Comparison of ENCODE assay signal across 9 cellular contexts in the genomic region with DNA sequence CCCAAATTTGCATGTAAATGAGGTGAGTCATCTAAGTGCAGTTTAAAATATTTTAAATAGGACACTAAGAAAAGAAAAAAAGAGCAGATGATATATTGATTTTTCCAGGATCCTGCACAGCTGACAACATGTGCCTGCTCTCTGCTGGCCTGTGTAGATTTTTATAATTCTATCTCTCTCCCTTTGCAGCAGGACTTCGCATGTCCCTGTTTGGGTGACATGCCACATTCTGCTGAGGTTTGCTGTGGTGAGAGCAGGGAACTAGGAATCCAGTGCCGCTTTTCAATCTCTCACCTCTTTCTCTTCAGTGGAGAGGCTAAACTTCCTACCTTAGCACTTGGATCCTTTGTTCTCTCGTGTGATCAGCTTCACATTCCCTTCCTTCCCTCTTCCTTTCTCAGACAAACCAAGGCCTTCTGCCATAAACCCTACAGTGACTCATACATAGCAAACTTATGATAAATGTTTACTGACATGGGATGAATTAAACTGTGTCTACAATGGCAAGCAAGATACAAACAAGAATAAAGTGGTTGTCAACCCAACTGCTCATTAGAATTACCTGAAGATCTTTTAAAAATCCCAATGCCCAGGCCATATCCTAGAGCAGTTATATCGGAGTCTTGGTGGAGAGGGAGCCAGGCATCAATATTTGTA.
A peak's percentile ranks its signal among the peaks of the same experiment; 100 is the strongest.
DNase-seq lines count a peak whose midpoint lies in the region; ATAC-seq and TF ChIP-seq lines count a peak whose summit lies in the region.
"Had no signal": no experiment of that assay in that cellular context is flagged by ENCODE, and none has a peak within 500 bp of the region (broad histone marks: within the 10 kb centered on the region; RNA-seq: fewer than 3 reads in every experiment).

No MANE protein-coding gene starts in this region.

- no peak overlapping the region for H3K27ac ChIP-seq in mesendoderm (ENCODE audit: low read depth, low read length)

- peaks cover 2% of the 10 kb centered on the region for H3K4me1 ChIP-seq in mesendoderm (ENCODE audit: control insufficient read depth, low read depth, low read length)

- H3K23ac ChIP-seq in mesendoderm (ENCODE audit: low read length) = no peak overlapping the region

- no peak for TF ChIP-seq CTCF in chondrocyte (IDR thresholded peaks at IDR 0.05)

- no peak overlapping the region for H2BK15ac ChIP-seq in mesendoderm (replicated peaks; ENCODE audit: low read depth)

- no peak for ATAC-seq in HG02571 (IDR thresholded peaks at IDR 0.05; ENCODE audit: unreplicated experiment)

- peaks cover 22% of the 10 kb centered on the region for H3K4me1 Mint-ChIP-seq in chondrocyte (ENCODE audit: low read depth)

- H4K5ac ChIP-seq in mesendoderm (ENCODE audit: low read length) = no peak overlapping the region

- WGBS in mesendoderm (ENCODE audit: extremely low coverage, insufficient coverage, low lambda C conversion rate) = no CpG with 5 or more reads among the region's 4 CpGs

- H3K79me1 ChIP-seq in mesendoderm (ENCODE audit: low read length) = no peaks in the 10 kb centered on the region

- peak overlapping the region; percentile 50 for H3K56ac ChIP-seq in mesendoderm (ENCODE audit: low read length)

- no peaks in the 10 kb centered on the region for H3K9me3 Mint-ChIP-seq in chondrocyte (ENCODE audit: low read depth)

- no peak overlapping the region for H3K4me3 Mint-ChIP-seq in chondrocyte (ENCODE audit: unreplicated experiment)

- no peak overlapping the region for H3K4me2 ChIP-seq in mesendoderm (ENCODE audit: low read length)

- H2BK120ac ChIP-seq in mesendoderm (ENCODE audit: low read depth, low read length) = no peak overlapping the region

- H2BK5ac ChIP-seq in mesendoderm (ENCODE audit: low read length) = no peak overlapping the region

- H3K18ac ChIP-seq in mesendoderm (ENCODE audit: low read length) = no peak overlapping the region

- no peak overlapping the region for H3K4me3 ChIP-seq in mesendoderm (ENCODE audit: low read length)

- H3K36me3 ChIP-seq in mesendoderm (ENCODE audit: control insufficient read depth, insufficient read depth, low read length) = no peaks in the 10 kb centered on the region

- H2AK5ac ChIP-seq in mesendoderm (ENCODE audit: low read length) = no peak overlapping the region

- H3K27me3 ChIP-seq in mesendoderm (ENCODE audit: insufficient read depth, low read length, poor library complexity) = no peaks in the 10 kb centered on the region

- no peaks in the 10 kb centered on the region for H3K27me3 Mint-ChIP-seq in chondrocyte (ENCODE audit: low read depth)

- DNase-seq in AG20443 (ENCODE audit: low spot score) (peak; percentile 71), M059J (ENCODE audit: low read depth) (peak; percentile 88), chondrocyte (ENCODE audit: low spot score) (no peak), mesendoderm (peak; percentile 29), NCI-H2081 treated with DMSO at 0.1 percent for 48 hours (lab: John Stamatoyannopoulos, UW) (no peak), nucleus accumbens (lab: John Stamatoyannopoulos, UW) (no peak), pons (ENCODE audit: low spot score) (no peak)
- DNase-seq: NCI-H524 treated with DMSO at 0.1 percent for 48 hours had no signal

- peak overlapping the region; percentile 9 for H3K27ac Mint-ChIP-seq in chondrocyte (ENCODE audit: unreplicated experiment)

- no peaks in the 10 kb centered on the region for H3K79me2 ChIP-seq in mesendoderm (ENCODE audit: control insufficient read depth, insufficient read depth, low read length)

- H3K9ac ChIP-seq in mesendoderm (ENCODE audit: low read length) = no peak overlapping the region

- H4K8ac ChIP-seq in mesendoderm (ENCODE audit: low read depth, low read length) = no peak overlapping the region

- H3K36me3 Mint-ChIP-seq in chondrocyte (ENCODE audit: low read depth) = peaks cover under 1% of the 10 kb centered on the region

- no peak overlapping the region for H3K4ac ChIP-seq in mesendoderm (ENCODE audit: low read depth, low read length)

Comparison
In these comparisons a context has a peak if more than half of its experiments do, and no peak if none do; other contexts are left out.
1. DNase-seq: peak in AG20443 (single experiment), M059J (single experiment) and mesendoderm (single experiment); none in chondrocyte (single experiment), NCI-H2081 treated with DMSO at 0.1 percent for 48 hours (single experiment), nucleus accumbens (0 of 56) and pons (single experiment).